In genomic region chr9:127898433-127899199, GRCh38 we compare ENCODE assay signal across 8 cellular contexts. TPM values are rescaled to one million over a fixed set of nuclear protein-coding genes. Genes with fewer than 3 reads are reported as not detected.
A peak's percentile ranks its signal among the peaks of the same experiment; 100 is the strongest.
DNase-seq lines count a peak whose midpoint lies in the region; TF ChIP-seq lines count a peak whose summit lies in the region.

No MANE protein-coding gene starts in this region.

- H3K36me3 Mint-ChIP-seq in endothelial cell (ENCODE audit: low read depth, unreplicated experiment), result peaks cover 25% of the 10 kb centered on the region

- H4K20me1 ChIP-seq in BLaER1 treated with 17β-estradiol and CSF1 and Interleukin-3, amounts not matched to agents 10 nM and 100 nM, result peaks cover 6 to 50% (median 30%) of the 10 kb centered on the region in 11 experiments; a peak in 21 of 22 replicates

- no peaks in the 10 kb centered on the region for H3K27me3 ChIP-seq in BLaER1 treated with 17β-estradiol and CSF1 and Interleukin-3, amounts not matched to agents 10 nM and 100 nM
- peaks cover 2% of the 10 kb centered on the region for H3K27me3 ChIP-seq in H7 (ENCODE audit: control insufficient read depth, insufficient read depth, low read length)
- no peaks in the 10 kb centered on the region for H3K27me3 ChIP-seq in muscle layer of colon (ENCODE audit: control insufficient read depth in 1 of 2, insufficient read depth in 2 of 2, low read length in 2 of 2)

- H3K4me3 Mint-ChIP-seq in endothelial cell (ENCODE audit: unreplicated experiment), result peak overlapping the region; percentile 93

- H3K27ac Mint-ChIP-seq in endothelial cell (ENCODE audit: unreplicated experiment), result no peak overlapping the region

- peaks cover 0 to 17% (median 7%) of the 10 kb centered on the region in 11 experiments; a peak in 16 of 22 replicates for H3K9me3 ChIP-seq in BLaER1 treated with 17β-estradiol and CSF1 and Interleukin-3, amounts not matched to agents 10 nM and 100 nM (replicated peaks in 1 of 11)
- H3K9me3 ChIP-seq in muscle layer of colon (ENCODE audit: low read length), result no peaks in the 10 kb centered on the region

- H3K9me3 Mint-ChIP-seq in endothelial cell (ENCODE audit: unreplicated experiment), result no peaks in the 10 kb centered on the region

- TF ChIP-seq CTCF in endothelial cell (IDR thresholded peaks at IDR 0.05; ENCODE audit: unreplicated experiment), result no peak

- peaks cover 59 to 71% (median 68%) of the 10 kb centered on the region in 10 experiments for H3K4me1 ChIP-seq in BLaER1 treated with 17β-estradiol and CSF1 and Interleukin-3, amounts not matched to agents 10 nM and 100 nM
- peaks cover 32% of the 10 kb centered on the region for H3K4me1 ChIP-seq in muscle layer of colon (ENCODE audit: insufficient read depth, low read length)

- peak overlapping the region; percentile 80 to 98 (median 95) for H3K4me3 ChIP-seq in BLaER1 treated with 17β-estradiol and CSF1 and Interleukin-3, amounts not matched to agents 10 nM and 100 nM
- H3K4me3 ChIP-seq in H7 (ENCODE audit: insufficient read depth, low read depth, low read length) (peak overlapping the region; percentile 77), muscle layer of colon (ENCODE audit: low read depth in 1 of 2, low read length in 2 of 2) (peak overlapping the region; percentile 73 to 81)

- peaks cover 29 to 35% (median 34%) of the 10 kb centered on the region in 11 experiments for H3K36me3 ChIP-seq in BLaER1 treated with 17β-estradiol and CSF1 and Interleukin-3, amounts not matched to agents 10 nM and 100 nM
- H3K36me3 ChIP-seq in H7 (replicated peaks; ENCODE audit: control insufficient read depth, insufficient read depth, low read length), result peaks cover 17% of the 10 kb centered on the region
- H3K36me3 ChIP-seq in muscle layer of colon (ENCODE audit: insufficient read depth, low read length), result peaks cover 25% of the 10 kb centered on the region

- peak overlapping the region; percentile 86 to 96 (median 91) for H3K9ac ChIP-seq in BLaER1 treated with 17β-estradiol and CSF1 and Interleukin-3, amounts not matched to agents 10 nM and 100 nM
- peak overlapping the region; percentile 57 for H3K9ac ChIP-seq in muscle layer of colon (ENCODE audit: low read length)

- H3K27ac ChIP-seq in BLaER1 treated with 17β-estradiol and CSF1 and Interleukin-3, amounts not matched to agents 10 nM and 100 nM, result peak overlapping the region; percentile 52 to 92 (median 89); a peak in 21 of 22 replicates
- H3K27ac ChIP-seq in muscle layer of colon (ENCODE audit: low read depth, low read length), result peak overlapping the region; percentile 85

- DNase-seq in H7 (peak; percentile 83), T1000 (lab: John Stamatoyannopoulos, UW) (peak; percentile 16), endothelial cell (ENCODE audit: low spot score) (no peak), DMS79 treated with DMSO at 0.1 percent for 48 hours (lab: John Stamatoyannopoulos, UW) (no peak), NCI-H510A (lab: John Stamatoyannopoulos, UW) (no peak)
- no peak for DNase-seq in central memory CD4-positive, alpha-beta T cell

- H3K4me1 Mint-ChIP-seq in endothelial cell (ENCODE audit: unreplicated experiment), result peaks cover 24% of the 10 kb centered on the region

- H3K4me2 ChIP-seq in BLaER1 treated with 17β-estradiol and CSF1 and Interleukin-3, amounts not matched to agents 10 nM and 100 nM, result peak overlapping the region; percentile 89 to 98 (median 94)

- H3K27me3 Mint-ChIP-seq in endothelial cell (ENCODE audit: unreplicated experiment), result peaks cover 6% of the 10 kb centered on the region

RNA-seq across cellular contexts. Expression of gene ST6GALNAC6, which starts 0.8 kb away (rescaled TPM):
- total RNA-seq in H7 (2014; rRNA removed; shearing (Covaris generic)), result 30.6 and 37.4 TPM in 2 replicates
- 80.0 TPM for total RNA-seq in endothelial cell (ENCODE audit: unreplicated experiment)

RNA-seq across cellular contexts. Expression of gene ST6GALNAC4, which starts 18.2 kb away (rescaled TPM):
- total RNA-seq in H7 (2014; rRNA removed; shearing (Covaris generic)), result 18.5 and 24.6 TPM in 2 replicates
- total RNA-seq in endothelial cell (ENCODE audit: unreplicated experiment), result 25.0 TPM

RNA-seq across cellular contexts. Expression of gene AK1, which starts 21.1 kb away (rescaled TPM):
- total RNA-seq in H7 (2014; rRNA removed; shearing (Covaris generic)), result 18.5 and 20.4 TPM in 2 replicates
- total RNA-seq in endothelial cell (ENCODE audit: unreplicated experiment), result 63.3 TPM

RNA-seq across cellular contexts. Expression of gene PIP5KL1, which starts 32.0 kb away (rescaled TPM):
- 0.94 and 3.4 TPM in 2 replicates for total RNA-seq in H7 (2014; rRNA removed; shearing (Covaris generic))
- 2.4 TPM for total RNA-seq in endothelial cell (ENCODE audit: unreplicated experiment)

RNA-seq across cellular contexts. Expression of gene DPM2, which starts 39.0 kb away (rescaled TPM):
- total RNA-seq in H7 (2014; rRNA removed; shearing (Covaris generic)), result 38.3 and 45.6 TPM in 2 replicates
- 31.5 TPM for total RNA-seq in endothelial cell (ENCODE audit: unreplicated experiment)

Comparison
In these comparisons a context has a peak if more than half of its experiments do, and no peak if none do; other contexts are left out.
1. DNase-seq: peak in H7 (single experiment) and T1000 (single experiment); none in endothelial cell (single experiment), DMS79 treated with DMSO at 0.1 percent for 48 hours (single experiment), NCI-H510A (single experiment) and central memory CD4-positive, alpha-beta T cell (single experiment).
2. Peak in every context shown above with its lines, with median percentiles within 50 percentile points of each other: H3K4me3 ChIP-seq.